Comparison of ENCODE assay signal across 33 cellular contexts in the genomic region with DNA sequence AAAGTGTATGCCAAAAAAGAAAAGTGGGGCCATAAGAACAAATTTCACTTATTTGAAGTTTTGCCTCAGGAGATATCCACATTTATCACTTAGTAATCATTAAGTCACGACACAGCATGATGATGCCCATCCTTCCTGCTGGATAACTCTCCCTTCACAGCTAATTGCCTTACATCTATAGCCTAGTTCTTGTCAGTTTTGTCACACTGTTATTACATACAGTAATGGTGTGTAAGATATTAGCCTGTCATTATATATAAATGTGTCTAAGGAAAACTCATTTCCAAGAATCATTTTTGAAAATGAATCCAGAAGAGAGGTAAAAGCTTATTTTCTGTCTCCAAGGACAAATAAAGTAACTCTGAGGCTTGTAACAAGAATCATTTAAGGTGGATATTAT.
DNase-seq lines count a peak whose midpoint lies in the region; ATAC-seq and TF ChIP-seq lines count a peak whose summit lies in the region.
"Had no signal": no experiment of that assay in that cellular context is flagged by ENCODE, and none has a peak within 500 bp of the region (broad histone marks: within the 10 kb centered on the region; RNA-seq: fewer than 3 reads in every experiment).

No MANE protein-coding gene starts in this region.

- TF ChIP-seq EP300 in neural cell (conservative IDR thresholded peaks at IDR 0.05; ENCODE audit: poor library complexity, severe bottlenecking), result peak; percentile 58

- no peak for DNase-seq in activated T-cell treated with anti-CD3 and anti-CD28 coated beads, Interleukin-2, amount 50 U/mL, for 24 hours
- DNase-seq in activated T-cell treated with anti-CD3 and anti-CD28 coated beads, Interleukin-2, amount 50 U/mL, for 4 hours, result no peak
- DNase-seq in superior temporal gyrus (ENCODE audit: extremely low spot score) (peak; percentile 2), activated gamma-delta T cell treated with Interleukin-2 at 50 U/mL for 16 hours (no peak)
- DNase-seq: 8988T; ACHN; AML-193; BE2C; C1 segment of cervical spinal cord; Caco-2; Calu3; CD4-positive, alpha-beta memory T cell; CD4-positive, alpha-beta T cell; CD4-positive, CD25-positive, alpha-beta regulatory T cell; CD8-positive, alpha-beta memory T cell; CD8-positive, alpha-beta T cell; COR-L47; DMS 273 treated with DMSO at 0.1 percent for 48 hours; DMS153; DMS53; DMS79; DMS79 treated with DMSO at 0.1 percent for 48 hours; DND-41; EL had no signal

- H3K36me3 ChIP-seq in neural cell (ENCODE audit: insufficient read depth, low read length), result no peaks in the 10 kb centered on the region
- H3K36me3 ChIP-seq: BE2C; BLaER1; BLaER1 treated with 17β-estradiol and CSF1 and Interleukin-3, amounts not matched to agents 10 nM and 100 nM had no signal

- H2AFZ ChIP-seq in neural cell (ENCODE audit: low read depth, low read length), result no peak overlapping the region

- H3K4me3 ChIP-seq in neural cell (ENCODE audit: low read length), result no peak overlapping the region
- H3K4me3 ChIP-seq: A549; BLaER1; BLaER1 treated with 17β-estradiol and CSF1 and Interleukin-3, amounts not matched to agents 10 nM and 100 nM had no signal

- H3K4me3 Mint-ChIP-seq in activated T-cell treated with anti-CD3 and anti-CD28 coated beads, Interleukin-2, amount 50 U/mL, for 24 hours, result no peak overlapping the region
- H3K4me3 Mint-ChIP-seq in activated T-cell treated with anti-CD3 and anti-CD28 coated beads, Interleukin-2, amount 50 U/mL, for 4 hours, result no peak overlapping the region
- H3K4me3 Mint-ChIP-seq: B cell; CD14-positive monocyte; CD4-positive, alpha-beta memory T cell; CD4-positive, alpha-beta T cell; CD4-positive, CD25-positive, alpha-beta regulatory T cell; CD8-positive, alpha-beta memory T cell; CD8-positive, alpha-beta T cell had no signal

- H3K9ac ChIP-seq in neural cell (ENCODE audit: low read length), result no peak overlapping the region
- H3K9ac ChIP-seq: BLaER1; BLaER1 treated with 17β-estradiol and CSF1 and Interleukin-3, amounts not matched to agents 10 nM and 100 nM had no signal

- no peaks in the 10 kb centered on the region for H3F3A ChIP-seq in neural cell (ENCODE audit: insufficient read depth, low read length, poor library complexity, severe bottlenecking)

- no peaks in the 10 kb centered on the region for H3K9me3 ChIP-seq in neural cell (ENCODE audit: low read length)
- H3K9me3 ChIP-seq: A549; BE2C; BLaER1; BLaER1 treated with 17β-estradiol and CSF1 and Interleukin-3, amounts not matched to agents 10 nM and 100 nM; Caco-2 had no signal

- no peaks in the 10 kb centered on the region for H3K4me1 Mint-ChIP-seq in activated T-cell treated with anti-CD3 and anti-CD28 coated beads, Interleukin-2, amount 50 U/mL, for 24 hours (ENCODE audit: low read depth)
- H3K4me1 Mint-ChIP-seq in activated T-cell treated with anti-CD3 and anti-CD28 coated beads, Interleukin-2, amount 50 U/mL, for 4 hours (ENCODE audit: low read depth), result no peaks in the 10 kb centered on the region
- H3K4me1 Mint-ChIP-seq: B cell; CD4-positive, alpha-beta memory T cell; CD4-positive, CD25-positive, alpha-beta regulatory T cell; CD8-positive, alpha-beta memory T cell had no signal

- H3K9me3 Mint-ChIP-seq in activated T-cell treated with anti-CD3 and anti-CD28 coated beads, Interleukin-2, amount 50 U/mL, for 24 hours, result no peaks in the 10 kb centered on the region
- H3K9me3 Mint-ChIP-seq in activated T-cell treated with anti-CD3 and anti-CD28 coated beads, Interleukin-2, amount 50 U/mL, for 4 hours, result no peaks in the 10 kb centered on the region
- H3K9me3 Mint-ChIP-seq: CD4-positive, alpha-beta T cell; CD8-positive, alpha-beta memory T cell; CD8-positive, alpha-beta T cell had no signal

- TF ChIP-seq RAD21 in neural cell (conservative IDR thresholded peaks at IDR 0.05), result no peak

- H3K79me2 ChIP-seq in neural cell (replicated peaks; ENCODE audit: insufficient read depth, low read length), result no peaks in the 10 kb centered on the region

- no peaks in the 10 kb centered on the region for H3K36me3 Mint-ChIP-seq in activated T-cell treated with anti-CD3 and anti-CD28 coated beads, Interleukin-2, amount 50 U/mL, for 24 hours (ENCODE audit: low read depth)
- H3K36me3 Mint-ChIP-seq in activated T-cell treated with anti-CD3 and anti-CD28 coated beads, Interleukin-2, amount 50 U/mL, for 4 hours (ENCODE audit: insufficient read depth), result no peaks in the 10 kb centered on the region
- H3K36me3 Mint-ChIP-seq: CD14-positive monocyte; CD4-positive, alpha-beta memory T cell; CD4-positive, CD25-positive, alpha-beta regulatory T cell; CD8-positive, alpha-beta T cell had no signal

- H3K27me3 ChIP-seq in neural cell (ENCODE audit: insufficient read depth, low read depth, low read length), result no peaks in the 10 kb centered on the region
- H3K27me3 ChIP-seq: BE2C; BLaER1; BLaER1 treated with 17β-estradiol and CSF1 and Interleukin-3, amounts not matched to agents 10 nM and 100 nM had no signal

- no peak for TF ChIP-seq CTCF in neural cell (IDR thresholded peaks at IDR 0.05; ENCODE audit: poor library complexity, severe bottlenecking)

- H3K27me3 Mint-ChIP-seq in activated T-cell treated with anti-CD3 and anti-CD28 coated beads, Interleukin-2, amount 50 U/mL, for 24 hours, result peaks cover 5% of the 10 kb centered on the region
- peaks cover 16% of the 10 kb centered on the region for H3K27me3 Mint-ChIP-seq in activated T-cell treated with anti-CD3 and anti-CD28 coated beads, Interleukin-2, amount 50 U/mL, for 4 hours (ENCODE audit: low read depth)

- no peaks in the 10 kb centered on the region for H4K20me1 ChIP-seq in neural cell (ENCODE audit: insufficient read depth)
- H4K20me1 ChIP-seq: BLaER1; BLaER1 treated with 17β-estradiol and CSF1 and Interleukin-3, amounts not matched to agents 10 nM and 100 nM had no signal

- ATAC-seq in activated T-cell treated with anti-CD3 and anti-CD28 coated beads, Interleukin-2, amount 50 U/mL, for 4 hours, result no peak
- no peak for ATAC-seq in HG03097 (IDR thresholded peaks at IDR 0.05; ENCODE audit: low FRiP score, unreplicated experiment)
- ATAC-seq: A549; CD8-positive, alpha-beta T cell had no signal

- H3K4me2 ChIP-seq in neural cell (ENCODE audit: low read length), result no peak overlapping the region
- H3K4me2 ChIP-seq: A549; BLaER1; BLaER1 treated with 17β-estradiol and CSF1 and Interleukin-3, amounts not matched to agents 10 nM and 100 nM had no signal

- peak overlapping the region; percentile 26 for H3K27ac Mint-ChIP-seq in activated T-cell treated with anti-CD3 and anti-CD28 coated beads, Interleukin-2, amount 50 U/mL, for 24 hours
- H3K27ac Mint-ChIP-seq: B cell; CD14-positive monocyte; CD4-positive, alpha-beta memory T cell; CD4-positive, alpha-beta T cell; CD4-positive, CD25-positive, alpha-beta regulatory T cell; CD8-positive, alpha-beta memory T cell; CD8-positive, alpha-beta T cell had no signal

- no peak overlapping the region for H3K27ac ChIP-seq in neural cell (ENCODE audit: low read length)
- H3K27ac ChIP-seq: 22Rv1; A549; BLaER1; BLaER1 treated with 17β-estradiol and CSF1 and Interleukin-3, amounts not matched to agents 10 nM and 100 nM; C4-2B had no signal

- no peaks in the 10 kb centered on the region for H3K9me2 ChIP-seq in neural cell (ENCODE audit: insufficient read depth, low read length)

TF ChIP-seq in neural cell, 6 proteins besides CTCF, POLR2A, EP300 and RAD21:
- TF ChIP-seq POLR2AphosphoS5 (IDR thresholded peaks at IDR 0.05) (peak; percentile 57), SMC3 (conservative IDR thresholded peaks at IDR 0.05; ENCODE audit: poor library complexity) (no peak)
